Comparison of ENCODE assay signal across 8 cellular contexts in the genomic region with DNA sequence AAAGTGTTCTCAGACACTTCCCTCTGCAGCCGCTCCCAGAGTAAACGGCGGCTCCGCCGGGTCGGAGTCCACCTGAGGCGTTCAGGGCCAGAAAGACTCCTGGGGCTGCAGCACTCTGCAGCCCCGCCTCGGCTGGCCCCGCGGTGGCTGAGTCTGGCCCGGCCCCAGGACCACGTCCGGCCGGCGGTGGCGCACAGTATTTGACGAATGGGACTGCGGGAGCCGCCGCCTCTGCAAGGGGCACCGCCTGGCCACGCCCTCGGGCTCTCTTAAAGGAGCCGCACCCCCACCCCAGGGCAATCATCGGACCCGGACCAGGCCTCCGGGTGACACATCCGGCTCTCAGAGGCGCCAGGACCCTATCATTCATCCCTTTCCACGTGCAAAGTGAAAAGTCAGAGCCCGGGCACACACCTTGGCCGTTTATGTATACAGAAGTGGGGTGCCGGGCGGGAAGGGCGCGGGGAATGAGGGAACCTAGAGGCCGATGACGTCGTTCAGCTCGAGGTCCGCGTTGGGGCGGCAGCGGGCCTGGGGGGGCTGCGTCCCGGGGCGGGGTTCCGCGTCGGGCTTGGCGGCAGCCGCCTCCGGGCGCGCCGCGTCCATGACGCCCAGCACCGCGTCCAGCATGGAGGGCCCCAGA. TPM values are rescaled to one million over a fixed set of nuclear protein-coding genes. Genes with fewer than 3 reads are reported as not detected.
DNase-seq lines count a peak whose midpoint lies in the region; ATAC-seq and TF ChIP-seq lines count a peak whose summit lies in the region.

No MANE protein-coding gene starts in this region.

- no peak overlapping the region for H3K27ac Mint-ChIP-seq in activated naive CD8-positive, alpha-beta T cell
- H3K27ac Mint-ChIP-seq in osteocyte (ENCODE audit: unreplicated experiment) = peak overlapping the region; percentile 98

- H3K9me3 Mint-ChIP-seq in activated naive CD8-positive, alpha-beta T cell (ENCODE audit: low read depth) = no peaks in the 10 kb centered on the region
- H3K9me3 Mint-ChIP-seq in osteocyte (ENCODE audit: unreplicated experiment) = no peaks in the 10 kb centered on the region

- DNase-seq in G401 (ENCODE audit: low spot score) (peak; percentile 88), SK-N-DZ (ENCODE audit: low spot score) (peak; percentile 75), Right ventricle myocardium inferior (ENCODE audit: missing footprints) (peak; percentile 96), osteocyte (ENCODE audit: extremely low spot score, unreplicated experiment) (peak; percentile 95), tibial artery (peak; percentile 91 to 96)
- peak; percentile 54 for DNase-seq in Jurkat, Clone E6-1 (ENCODE audit: low read depth, low spot score)

- in situ Hi-C loops in G401 (cut with HindIII; ENCODE audit: low sequenced_read_pairs) = no loop called here

- no peaks in the 10 kb centered on the region for H3K27me3 ChIP-seq in tibial artery

- H3K36me3 Mint-ChIP-seq in activated naive CD8-positive, alpha-beta T cell = no peaks in the 10 kb centered on the region
- H3K36me3 Mint-ChIP-seq in osteocyte (ENCODE audit: unreplicated experiment) = peaks cover 10% of the 10 kb centered on the region

- peaks cover 6 to 37% (median 23%) of the 10 kb centered on the region in 4 donors for H3K4me1 ChIP-seq in tibial artery

- peaks cover 20% of the 10 kb centered on the region for H3K4me1 Mint-ChIP-seq in activated naive CD8-positive, alpha-beta T cell (ENCODE audit: low read depth)
- peaks cover 30% of the 10 kb centered on the region for H3K4me1 Mint-ChIP-seq in osteocyte (ENCODE audit: unreplicated experiment)

- peaks cover 3% of the 10 kb centered on the region for H3K27me3 Mint-ChIP-seq in activated naive CD8-positive, alpha-beta T cell
- no peaks in the 10 kb centered on the region for H3K27me3 Mint-ChIP-seq in osteocyte (ENCODE audit: unreplicated experiment)

- ATAC-seq in GM21723 (IDR thresholded peaks at IDR 0.05; ENCODE audit: unreplicated experiment) = peak; percentile 49
- peak; percentile 80 for ATAC-seq in Right ventricle myocardium inferior

- no peaks in the 10 kb centered on the region for H3K9me3 ChIP-seq in tibial artery

- intact Hi-C loops in Right ventricle myocardium inferior (cut with DNase I) (loop anchor here (10.0 kb wide), 1 partner anchor 600 kb away; the partner anchor contains the start of gene MYADM), tibial artery (cut with DNase I; ENCODE audit: low total_unique reads) (loop anchor here (5.0 kb wide), 1 partner anchor 653 kb away; the partner anchor contains the start of gene PPP1R12C)

- peak overlapping the region; percentile 88 for H3K4me3 Mint-ChIP-seq in activated naive CD8-positive, alpha-beta T cell
- peak overlapping the region; percentile 82 for H3K4me3 Mint-ChIP-seq in osteocyte (ENCODE audit: unreplicated experiment)

- H3K4me3 ChIP-seq in Jurkat, Clone E6-1 (ENCODE audit: low read length) = peak overlapping the region; percentile 70
- peak overlapping the region; percentile 62 to 85 for H3K4me3 ChIP-seq in tibial artery

- no peak for TF ChIP-seq CTCF in osteocyte (IDR thresholded peaks at IDR 0.05)
- TF ChIP-seq CTCF in tibial artery (IDR thresholded peaks at IDR 0.05) = peak in 1 of 2 experiments; percentile 8

- peak overlapping the region; percentile 92 to 99 for H3K27ac ChIP-seq in tibial artery

- peaks cover 17 to 25% (median 19%) of the 10 kb centered on the region in 3 donors for H3K36me3 ChIP-seq in tibial artery

RNA-seq across cellular contexts. Expression of gene LENG9, which starts 1.2 kb away (rescaled TPM):
- 20.6 and 20.7 TPM in 2 replicates for total RNA-seq in G401 (2014; rRNA removed; shearing (Covaris generic))
- 2.4 TPM for polyA plus RNA-seq in Jurkat, Clone E6-1 (2012; ENCODE audit: insufficient read depth, insufficient read length)
- polyA plus RNA-seq in SK-N-DZ (2014; cell fraction: cytosol; rRNA removed) = 0.26 TPM in 1 of 2 replicates, not detected in the other
- polyA plus RNA-seq in SK-N-DZ (2014; cell fraction: nucleus; rRNA removed) = not detected in 2 replicates
- 1.8 TPM for total RNA-seq in Right ventricle myocardium inferior
- total RNA-seq in osteocyte = 11.0 and 11.1 TPM in 2 replicates

RNA-seq across cellular contexts. Expression of gene CDC42EP5, which starts 8.4 kb away (rescaled TPM):
- 85.4 and 87.3 TPM in 2 replicates for total RNA-seq in G401 (2014; rRNA removed; shearing (Covaris generic))
- not detected for polyA plus RNA-seq in Jurkat, Clone E6-1 (2012; ENCODE audit: insufficient read depth, insufficient read length)
- not detected in 2 replicates for polyA plus RNA-seq in SK-N-DZ (2014; cell fraction: cytosol; rRNA removed)
- polyA plus RNA-seq in SK-N-DZ (2014; cell fraction: nucleus; rRNA removed) = not detected in 2 replicates
- total RNA-seq in Right ventricle myocardium inferior (8.9 TPM), osteocyte (72.4 and 85.4 TPM in 2 replicates)

RNA-seq across cellular contexts. Expression of gene LENG8, which starts 15.7 kb away (rescaled TPM):
- total RNA-seq in G401 (2014; rRNA removed; shearing (Covaris generic)) = 5.3 and 12.4 TPM in 2 replicates
- polyA plus RNA-seq in Jurkat, Clone E6-1 (2012; ENCODE audit: insufficient read depth, insufficient read length) = 78.5 TPM
- 19.1 and 29.0 TPM in 2 replicates for polyA plus RNA-seq in SK-N-DZ (2014; cell fraction: cytosol; rRNA removed)
- 111 and 200 TPM in 2 replicates for polyA plus RNA-seq in SK-N-DZ (2014; cell fraction: nucleus; rRNA removed)
- total RNA-seq in Right ventricle myocardium inferior = 59.0 TPM
- total RNA-seq in osteocyte = 145 and 192 TPM in 2 replicates

RNA-seq across cellular contexts. Expression of gene LAIR2, which starts 37.9 kb away (rescaled TPM):
- not detected in 2 replicates for total RNA-seq in G401 (2014; rRNA removed; shearing (Covaris generic))
- not detected for polyA plus RNA-seq in Jurkat, Clone E6-1 (2012; ENCODE audit: insufficient read depth, insufficient read length)
- not detected in 2 replicates for polyA plus RNA-seq in SK-N-DZ (2014; cell fraction: cytosol; rRNA removed)
- polyA plus RNA-seq in SK-N-DZ (2014; cell fraction: nucleus; rRNA removed) = not detected in 2 replicates
- total RNA-seq in Right ventricle myocardium inferior = not detected
- total RNA-seq in osteocyte = not detected in 2 replicates

RNA-seq across cellular contexts. Expression of gene TTYH1, which starts 49.5 kb away (rescaled TPM):
- total RNA-seq in G401 (2014; rRNA removed; shearing (Covaris generic)) = 0.10 and 0.12 TPM in 2 replicates
- 1.1 TPM for polyA plus RNA-seq in Jurkat, Clone E6-1 (2012; ENCODE audit: insufficient read depth, insufficient read length)
- polyA plus RNA-seq in SK-N-DZ (2014; cell fraction: cytosol; rRNA removed) = 0.68 TPM in 1 of 2 replicates, not detected in the other
- polyA plus RNA-seq in SK-N-DZ (2014; cell fraction: nucleus; rRNA removed) = not detected in 2 replicates
- total RNA-seq in Right ventricle myocardium inferior (2.8 TPM), osteocyte (not detected in 2 replicates)

Comparison
In these comparisons a context has a peak if more than half of its experiments do, and no peak if none do; other contexts are left out.
1. Peak in every context shown above with its lines: DNase-seq, ATAC-seq, H3K4me3 ChIP-seq and H3K27ac ChIP-seq.